Comparison of ENCODE assay signal across 8 cellular contexts in genomic region chr20:24100370-24101011, GRCh38.
DNase-seq lines count a peak whose midpoint lies in the region; ATAC-seq and TF ChIP-seq lines count a peak whose summit lies in the region.

No MANE protein-coding gene starts in this region.

- ATAC-seq in HG02588 (IDR thresholded peaks at IDR 0.05; ENCODE audit: unreplicated experiment) = peak; percentile 85
- ATAC-seq in WTC11 = peak; percentile 75
- ATAC-seq in lung (ENCODE audit: insufficient read depth, low FRiP score) = peak; percentile 76

- 34 to 37% methylated on average over 5 of the region's 5 CpGs for WGBS in lung, 2 donors

- no peaks in the 10 kb centered on the region for H3K36me3 Mint-ChIP-seq in WTC11

- peak; percentile 61 for DNase-seq in NCI-H2029 (lab: John Stamatoyannopoulos, UW)
- DNase-seq in WTC11 (ENCODE audit: low spot score) = peak; percentile 50
- DNase-seq in choroid plexus epithelial cell (ENCODE audit: low read depth) = peak; percentile 87
- DNase-seq in lung (ENCODE audit: low spot score) = peak; percentile 54
- DNase-seq in stimulated activated CD8-positive, alpha-beta memory T cell treated with anti-CD3 and anti-CD28 coated beads, Interleukin-7, amount 100 ng/mL, for 4 hours (ENCODE audit: low read depth in 2 of 2) = peak; percentile 35 to 41
- no peak for DNase-seq in cerebellar nuclear complex (lab: John Stamatoyannopoulos, UW)

- peak; percentile 84 for TF ChIP-seq CTCF in GM12874 (IDR thresholded peaks at IDR 0.05; ENCODE audit: insufficient read depth, low read depth, low read length)
- peak; percentile 42 for TF ChIP-seq CTCF in WTC11 (IDR thresholded peaks at IDR 0.05)
- TF ChIP-seq CTCF in choroid plexus epithelial cell (conservative IDR thresholded peaks at IDR 0.05; ENCODE audit: low read depth, low read length) = peak; percentile 87
- peak; percentile 51 for TF ChIP-seq CTCF in lung (IDR thresholded peaks at IDR 0.05; ENCODE audit: control extremely low read depth, extremely low read depth)

- no peaks in the 10 kb centered on the region for H3K9me3 ChIP-seq in lung (ENCODE audit: control insufficient read depth in 2 of 2, insufficient read depth in 1 of 2, low read length in 1 of 2)

- peaks cover 2% of the 10 kb centered on the region for H3K27me3 ChIP-seq in lung (ENCODE audit: control insufficient read depth, insufficient read depth)

- H3K27ac Mint-ChIP-seq in WTC11 = no peak overlapping the region

- CTCF ChIA-PET in WTC11 (lab: Charles Lee) = interaction anchor here (1.4 to 2.1 kb wide), 2 partner anchors 49 to 60 kb away, joined by 3 to 6 read pairs; no protein-coding TSS in a partner anchor

- no peaks in the 10 kb centered on the region for H3K9me3 Mint-ChIP-seq in WTC11

- H3K27ac ChIP-seq in lung (ENCODE audit: low read depth in 1 of 2, low read length in 1 of 2) = no peak overlapping the region

- no peak overlapping the region for H3K4me3 ChIP-seq in choroid plexus epithelial cell (ENCODE audit: low read depth, low read length)
- no peak overlapping the region for H3K4me3 ChIP-seq in lung

- peaks cover 3% of the 10 kb centered on the region; the same call in 1 of the 2 replicates for H3K27me3 Mint-ChIP-seq in WTC11 (ENCODE audit: low read depth)

- H3K4me1 ChIP-seq in lung (ENCODE audit: control insufficient read depth in 2 of 2, insufficient read depth in 2 of 2, low read length in 2 of 2) = no peaks in the 10 kb centered on the region

- H3K4me1 Mint-ChIP-seq in WTC11 = peaks cover 15% of the 10 kb centered on the region

- POLR2A ChIA-PET in WTC11 (lab: Charles Lee) = no interaction called here

- no peak overlapping the region for H3K4me3 Mint-ChIP-seq in WTC11

- no peaks in the 10 kb centered on the region for H3K36me3 ChIP-seq in lung (ENCODE audit: control insufficient read depth in 2 of 2, insufficient read depth in 2 of 2, low read length in 2 of 2)

TF ChIP-seq in WTC11, 78 proteins besides CTCF, POLR2A, EP300 and RAD21:
- TF ChIP-seq ZNF121 (CRISPR knock-in tag; IDR thresholded peaks at IDR 0.05) = no peak
- TF ChIP-seq GABPB1 (CRISPR knock-in tag; IDR thresholded peaks at IDR 0.05) = no peak
- no peak for TF ChIP-seq ZNF263 (CRISPR knock-in tag; IDR thresholded peaks at IDR 0.05; ENCODE audit: low read depth)
- no peak for TF ChIP-seq ZNF512 (CRISPR knock-in tag; IDR thresholded peaks at IDR 0.05; ENCODE audit: borderline replicate concordance)
- no peak for TF ChIP-seq RELA (CRISPR knock-in tag; IDR thresholded peaks at IDR 0.05; ENCODE audit: borderline replicate concordance)
- no peak for TF ChIP-seq SOX15 (CRISPR knock-in tag; IDR thresholded peaks at IDR 0.05)
- no peak for TF ChIP-seq NR1H2 (CRISPR knock-in tag; IDR thresholded peaks at IDR 0.05)
- no peak for TF ChIP-seq TCF7 (CRISPR knock-in tag; IDR thresholded peaks at IDR 0.05; ENCODE audit: low read depth)

Comparison
In these comparisons a context has a peak if more than half of its experiments do, and no peak if none do; other contexts are left out.
1. DNase-seq: peak in NCI-H2029 (single experiment), WTC11 (single experiment), choroid plexus epithelial cell (single experiment), lung (single experiment) and stimulated activated CD8-positive, alpha-beta memory T cell treated with anti-CD3 and anti-CD28 coated beads, Interleukin-7, amount 100 ng/mL, for 4 hours (2 of 2); none in cerebellar nuclear complex (0 of 2).
2. Peak in every context shown above with its lines, with median percentiles within 50 percentile points of each other: CTCF ChIP-seq and ATAC-seq.